In the genomic region with DNA sequence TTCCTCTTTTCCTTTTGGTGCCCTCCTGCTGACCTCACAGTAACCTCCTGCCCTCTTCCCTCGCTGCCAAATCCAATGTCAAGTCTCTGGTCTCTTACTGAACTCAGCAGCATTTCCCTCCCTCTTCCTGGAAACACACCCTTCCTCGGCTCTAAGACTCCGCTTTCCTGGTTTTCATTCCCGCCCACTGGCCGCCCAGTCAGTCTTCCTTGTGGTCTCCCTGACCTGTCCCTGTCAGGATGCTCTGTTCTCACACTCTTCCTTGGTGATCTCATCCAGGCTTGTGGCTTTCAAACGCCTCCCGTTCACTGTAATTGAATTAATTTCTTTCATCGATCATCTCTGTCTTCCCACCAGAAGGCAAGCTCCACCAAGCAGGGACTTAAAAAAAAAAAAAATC, we compare ENCODE assay signal across 15 cellular contexts. TPM values are rescaled to one million over a fixed set of nuclear protein-coding genes. Genes with fewer than 3 reads are reported as not detected.
DNase-seq lines count a peak whose midpoint lies in the region; TF ChIP-seq lines count a peak whose summit lies in the region.
"Had no signal": no experiment of that assay in that cellular context is flagged by ENCODE, and none has a peak within 500 bp of the region (broad histone marks: within the 10 kb centered on the region; RNA-seq: fewer than 3 reads in every experiment).

No MANE protein-coding gene starts in this region.

- no peaks in the 10 kb centered on the region for H3K4me1 ChIP-seq in GM23248 (ENCODE audit: insufficient read depth)
- H3K4me1 ChIP-seq: right atrium auricular region had no signal

- H3K36me3 ChIP-seq in GM23248 (ENCODE audit: low read depth): no peaks in the 10 kb centered on the region

- no peaks in the 10 kb centered on the region for H3K27me3 ChIP-seq in GM23248 (replicated peaks; ENCODE audit: insufficient read depth)
- H3K27me3 ChIP-seq: right atrium auricular region had no signal

- H3K4me3 ChIP-seq in GM23248: no peak overlapping the region
- H3K4me3 ChIP-seq: right atrium auricular region had no signal

- no peak overlapping the region for H3K4me3 Mint-ChIP-seq in neural crest cell
- H3K4me3 Mint-ChIP-seq: type B pancreatic cell had no signal

- no peaks in the 10 kb centered on the region for H3F3A ChIP-seq in GM23248 (ENCODE audit: insufficient read depth)

- no peak overlapping the region for H3K9ac ChIP-seq in GM23248

- no peaks in the 10 kb centered on the region for H3K9me3 ChIP-seq in GM23248 (ENCODE audit: low read depth)
- H3K9me3 ChIP-seq: right atrium auricular region had no signal

- DNase-seq in GM23248: peak; percentile 27
- DNase-seq in RKO (ENCODE audit: low spot score): peak; percentile 20
- peak; percentile 69 for DNase-seq in ecto neural progenitor cell (ENCODE audit: low spot score)
- peak; percentile 45 for DNase-seq in neural crest cell (ENCODE audit: low read depth, low spot score)
- no peak for DNase-seq in epidermal melanocyte (ENCODE audit: insufficient read length, low spot score)
- DNase-seq in NCI-H2196 treated with DMSO at 0.1 percent for 48 hours (lab: John Stamatoyannopoulos, UW; ENCODE audit: unreplicated experiment): no peak
- no peak for DNase-seq in activated CD4-positive, alpha-beta T cell treated with anti-CD3 and anti-CD28 coated beads for 4 hours
- DNase-seq in T1000 (lab: John Stamatoyannopoulos, UW): no peak
- DNase-seq: activated CD8-positive, alpha-beta memory T cell treated with anti-CD3 and anti-CD28 coated beads for 24 hours; activated effector memory CD4-positive, alpha-beta T cell treated with anti-CD3 and anti-CD28 coated beads, Interleukin-2, amount 50 U/mL, for 16 hours; stimulated activated CD4-positive, alpha-beta T cell treated with anti-CD3 and anti-CD28 coated beads, Interleukin-4, amount 100 ng/mL, for 1 hour had no signal

- 35 to 47% methylated on average over 7 to 8 of the region's 8 CpGs for WGBS in GM23248 (ENCODE audit: low coverage in 1 of 2, low lambda C conversion rate in 2 of 2, missing lambda C conversion rate in 2 of 2), 2 experiments

- no peaks in the 10 kb centered on the region for H3K9me3 Mint-ChIP-seq in neural crest cell
- H3K9me3 Mint-ChIP-seq: type B pancreatic cell had no signal

- H3K79me2 ChIP-seq in GM23248 (ENCODE audit: insufficient read depth): no peaks in the 10 kb centered on the region

- no peak for TF ChIP-seq CTCF in neural crest cell (conservative IDR thresholded peaks at IDR 0.05)

- no peaks in the 10 kb centered on the region for H4K20me1 ChIP-seq in GM23248 (ENCODE audit: insufficient read depth)

- H3K4me2 ChIP-seq in GM23248 (ENCODE audit: unreplicated experiment): no peak overlapping the region

- no peak overlapping the region for H2AFZ ChIP-seq in GM23248

- H3K27ac Mint-ChIP-seq in neural crest cell (ENCODE audit: unreplicated experiment): no peak overlapping the region
- H3K27ac Mint-ChIP-seq: type B pancreatic cell had no signal

- H3K27ac ChIP-seq in GM23248: no peak overlapping the region
- H3K27ac ChIP-seq: C4-2B, right atrium auricular region had no signal

- H3K9me2 ChIP-seq in GM23248 (ENCODE audit: insufficient read depth): no peaks in the 10 kb centered on the region

- in situ Hi-C loops in GM23248 (cut with MboI): no loop called here

- H3K36me3 Mint-ChIP-seq in neural crest cell (ENCODE audit: low read depth): no peaks in the 10 kb centered on the region
- H3K36me3 Mint-ChIP-seq: type B pancreatic cell had no signal

- peaks cover 6% of the 10 kb centered on the region for H3K4me1 Mint-ChIP-seq in neural crest cell

- H3K27me3 Mint-ChIP-seq in neural crest cell (ENCODE audit: low read depth): peaks cover 6% of the 10 kb centered on the region

RNA-seq across cellular contexts. Expression of a gene that starts 33.5 kb away (rescaled TPM):
- not detected in 2 replicates for total RNA-seq in GM23248 (2014; rRNA removed; shearing (Covaris generic))
- polyA plus RNA-seq in GM23248 (2016; fragmentation: Nextera tagmentation; extraction: Ambion mirVana): not detected in 2 replicates
- total RNA-seq in neural crest cell: not detected in 2 replicates
- total RNA-seq: SK-MEL-5 had no signal

Comparison
In these comparisons a context has a peak if more than half of its experiments do, and no peak if none do; other contexts are left out.
1. DNase-seq: peak in GM23248 (single experiment), RKO (single experiment), ecto neural progenitor cell (single experiment) and neural crest cell (single experiment); none in epidermal melanocyte (single experiment), NCI-H2196 treated with DMSO at 0.1 percent for 48 hours (single experiment), activated CD4-positive, alpha-beta T cell treated with anti-CD3 and anti-CD28 coated beads for 4 hours (0 of 2) and T1000 (single experiment).